In genomic region chr6:135382182-135382628, GRCh38 we compare ENCODE assay signal across 12 cellular contexts.
A peak's percentile ranks its signal among the peaks of the same experiment; 100 is the strongest.
DNase-seq lines count a peak whose midpoint lies in the region; ATAC-seq and TF ChIP-seq lines count a peak whose summit lies in the region.
"Had no signal": no experiment of that assay in that cellular context is flagged by ENCODE, and none has a peak within 500 bp of the region (broad histone marks: within the 10 kb centered on the region; RNA-seq: fewer than 3 reads in every experiment).

No MANE protein-coding gene starts in this region.

- TF ChIP-seq CTCF in GM10248 (IDR thresholded peaks at IDR 0.05; ENCODE audit: control extremely low read depth, extremely low read depth, low read depth, missing control alignments), result no peak

- no peak overlapping the region for H3K4me3 ChIP-seq in HAP-1
- H3K4me3 ChIP-seq: stomach had no signal

- H3K27me3 ChIP-seq in HAP-1 (ENCODE audit: low read depth), result no peaks in the 10 kb centered on the region
- H3K27me3 ChIP-seq: stomach had no signal

- peak; percentile 52 for DNase-seq in GM10248 (ENCODE audit: extremely low spot score)
- no peak for DNase-seq in activated gamma-delta T cell treated with Interleukin-2 at 50 U/mL for 16 hours
- DNase-seq in middle frontal gyrus (ENCODE audit: extremely low spot score, low spot score), result no peak
- DNase-seq in HAP-1 (ENCODE audit: low spot score in 2 of 2), result no peak
- no peak for DNase-seq in NCI-H1417 (lab: John Stamatoyannopoulos, UW)
- DNase-seq: activated T-cell treated with anti-CD3 and anti-CD28 coated beads, Interleukin-2, amount 50 U/mL, for 1 hour; caudate nucleus; PC-3; stomach had no signal

- peak; percentile 84 for ATAC-seq in GM18909 (IDR thresholded peaks at IDR 0.05; ENCODE audit: poor library complexity, unreplicated experiment)
- ATAC-seq in GM21786 (IDR thresholded peaks at IDR 0.05; ENCODE audit: unreplicated experiment), result peak; percentile 85
- peak; percentile 86 for ATAC-seq in HG03175 (IDR thresholded peaks at IDR 0.05; ENCODE audit: unreplicated experiment)
- ATAC-seq: PC-3 had no signal

- H3K36me3 ChIP-seq in HAP-1 (replicated peaks), result no peaks in the 10 kb centered on the region; the same call in 1 of the 2 replicates

- H3K9me3 ChIP-seq in HAP-1, result no peaks in the 10 kb centered on the region
- H3K9me3 ChIP-seq: stomach had no signal

- POLR2A ChIA-PET in GM10248 (lab: Yijun Ruan, JAX), result no interaction called here

- no peaks in the 10 kb centered on the region for H3K4me1 ChIP-seq in HAP-1
- H3K4me1 ChIP-seq: stomach had no signal

- CTCF ChIA-PET in GM10248 (lab: Yijun Ruan, JAX), result no interaction called here

- in situ Hi-C loops in HAP-1 (cut with MboI; ENCODE audit: low sequenced_read_pairs), result no loop called here
